In genomic region chr9:134460206-134460605, GRCh38 we compare ENCODE assay signal across 17 cellular contexts.
DNase-seq lines count a peak whose midpoint lies in the region; ATAC-seq and TF ChIP-seq lines count a peak whose summit lies in the region.
"Had no signal": no experiment of that assay in that cellular context is flagged by ENCODE, and none has a peak within 500 bp of the region (broad histone marks: within the 10 kb centered on the region; RNA-seq: fewer than 3 reads in every experiment).

No MANE protein-coding gene starts in this region.

- H3K23ac ChIP-seq in H9 (ENCODE audit: insufficient read length, low read depth, low read length), result no peak overlapping the region
- H3K23ac ChIP-seq in neuronal stem cell (ENCODE audit: low read depth, low read length, poor library complexity), result peak overlapping the region; percentile 31

- CTCF ChIA-PET in RWPE1 (lab: Yijun Ruan, JAX), result interaction anchor here (0.6 kb wide), 1 partner anchor 13 kb away, joined by 3 read pairs; no protein-coding TSS in a partner anchor

- H2BK20ac ChIP-seq in H9 (ENCODE audit: low read depth, low read length, poor library complexity, severe bottlenecking), result no peak overlapping the region

- no peak for DNase-seq in H9
- DNase-seq in RWPE1 (ENCODE audit: low spot score), result no peak
- DNase-seq in neuronal stem cell (ENCODE audit: low spot score), result no peak
- no peak for DNase-seq in inferior parietal cortex (ENCODE audit: extremely low spot score)
- DNase-seq in aorta, result no peak
- no peak for DNase-seq in NCI-H146 treated with DMSO at 0.1 percent for 48 hours (lab: John Stamatoyannopoulos, UW; ENCODE audit: unreplicated experiment)
- DNase-seq: BE2C; Caco-2; CD8-positive, alpha-beta memory T cell; DMS53 had no signal

- POLR2A ChIA-PET in RWPE1 (lab: Yijun Ruan, JAX; ENCODE audit: low non-redundant PET), result no interaction called here

- H2BK5ac ChIP-seq in H9 (ENCODE audit: insufficient read length, low read length) (no peak overlapping the region), neuronal stem cell (ENCODE audit: low read length) (peak overlapping the region; percentile 39)

- no peak overlapping the region for H3K56ac ChIP-seq in H9 (ENCODE audit: insufficient read length, low read depth, low read length)

- H3K9me3 ChIP-seq in BLaER1 treated with 17β-estradiol and CSF1 and Interleukin-3, amounts not matched to agents 10 nM and 100 nM (replicated peaks in 1 of 11), result peaks cover 5 to 11% (median 8%) of the 10 kb centered on the region in 11 experiments; a peak in 18 of 22 replicates
- H3K9me3 ChIP-seq in H9 (ENCODE audit: control insufficient read depth, low read depth, low read length), result no peaks in the 10 kb centered on the region
- H3K9me3 ChIP-seq in neuronal stem cell (replicated peaks in 1 of 2; ENCODE audit: control insufficient read depth in 2 of 2, insufficient read depth in 1 of 2, low read depth in 1 of 2, low read length in 2 of 2), result peaks cover 0 to 6% of the 10 kb centered on the region in 2 donors
- no peaks in the 10 kb centered on the region for H3K9me3 ChIP-seq in aorta (ENCODE audit: control insufficient read depth, low read length)
- H3K9me3 ChIP-seq: BE2C, Caco-2, HAP-1 had no signal

- H3T11ph ChIP-seq in H9 (ENCODE audit: low read length), result no peak overlapping the region

- no peaks in the 10 kb centered on the region for H3K23me2 ChIP-seq in H9 (ENCODE audit: insufficient read length, low read depth, low read length, poor library complexity, severe bottlenecking)

- H2BK12ac ChIP-seq in H9 (ENCODE audit: insufficient read length, low read depth, low read length) (no peak overlapping the region), neuronal stem cell (ENCODE audit: low read length) (peak overlapping the region; percentile 22)

- no peak overlapping the region for H4K5ac ChIP-seq in H9 (ENCODE audit: insufficient read length, low read depth, low read length)

- H3K27ac Mint-ChIP-seq in H9, result no peak overlapping the region
- H3K27ac Mint-ChIP-seq: GM23338 had no signal

- H4K20me1 ChIP-seq in BLaER1 treated with 17β-estradiol and CSF1 and Interleukin-3, amounts not matched to agents 10 nM and 100 nM, result no peaks in the 10 kb centered on the region
- H4K20me1 ChIP-seq in H9 (ENCODE audit: control insufficient read depth, insufficient read depth, insufficient read length), result no peaks in the 10 kb centered on the region

- H2BK15ac ChIP-seq in H9 (ENCODE audit: low read depth, low read length), result no peak overlapping the region
- no peak overlapping the region for H2BK15ac ChIP-seq in neuronal stem cell (ENCODE audit: low read length)

- WGBS in H9 (ENCODE audit: extremely low coverage, insufficient read length, low lambda C conversion rate), result no CpG with 5 or more reads among the region's 12 CpGs
- WGBS in neuronal stem cell (ENCODE audit: extremely low coverage in 2 of 2, insufficient read length in 2 of 2, insufficient replicate concordance in 1 of 2), 2 donors, result no CpG with 5 or more reads among the region's 12 CpGs
- 91 to 96% methylated on average over 12 of the region's 12 CpGs for WGBS in aorta, 2 donors

- TF ChIP-seq CTCF in H9 (conservative IDR thresholded peaks at IDR 0.05) (no peak), RWPE1 (conservative IDR thresholded peaks at IDR 0.05; ENCODE audit: low read depth) (no peak)

- no peaks in the 10 kb centered on the region for H3K36me3 Mint-ChIP-seq in H9 (ENCODE audit: insufficient read depth in 1 of 3, low read depth in 3 of 3)
- H3K36me3 Mint-ChIP-seq: CD8-positive, alpha-beta memory T cell had no signal

- H2AK5ac ChIP-seq in H9 (ENCODE audit: insufficient read length, low read length) (no peak overlapping the region), neuronal stem cell (ENCODE audit: low read depth, low read length) (peak overlapping the region; percentile 46)

- H4K91ac ChIP-seq in H9 (ENCODE audit: insufficient read length, low read depth, low read length) (no peak overlapping the region), neuronal stem cell (ENCODE audit: low read depth, low read length, poor library complexity) (no peak overlapping the region)

- H4K8ac ChIP-seq in H9 (replicated peaks; ENCODE audit: insufficient read length, low read depth, low read length) (no peak overlapping the region), neuronal stem cell (ENCODE audit: low read depth, low read length) (no peak overlapping the region)

- peak overlapping the region in 1 of 11 experiments; percentile 95; a peak in 1 of 22 replicates for H3K9ac ChIP-seq in BLaER1 treated with 17β-estradiol and CSF1 and Interleukin-3, amounts not matched to agents 10 nM and 100 nM
- H3K9ac ChIP-seq in H9 (ENCODE audit: extremely low read depth, insufficient read length, low read length), result no peak overlapping the region
- no peak overlapping the region for H3K9ac ChIP-seq in neuronal stem cell (ENCODE audit: low read depth, low read length, poor library complexity)

- no peak overlapping the region for H3K4ac ChIP-seq in H9 (ENCODE audit: low read depth, low read length)
- H3K4ac ChIP-seq in neuronal stem cell (ENCODE audit: low read length), result no peak overlapping the region

- no peaks in the 10 kb centered on the region for H3K9me3 Mint-ChIP-seq in H9
- H3K9me3 Mint-ChIP-seq: CD8-positive, alpha-beta memory T cell; GM23338 had no signal

- H3K14ac ChIP-seq in H9 (ENCODE audit: insufficient read depth, low read length) (peak overlapping the region; percentile 46; the same call in 1 of the 2 replicates), neuronal stem cell (ENCODE audit: low read length) (peak overlapping the region; percentile 56)

- peaks cover 51 to 90% (median 89%) of the 10 kb centered on the region in 10 experiments for H3K4me1 ChIP-seq in BLaER1 treated with 17β-estradiol and CSF1 and Interleukin-3, amounts not matched to agents 10 nM and 100 nM
- H3K4me1 ChIP-seq in H9 (ENCODE audit: insufficient read depth, low read length), result no peaks in the 10 kb centered on the region
- H3K4me1 ChIP-seq in neuronal stem cell (ENCODE audit: control insufficient read depth in 2 of 2, insufficient read depth in 1 of 2, low read depth in 1 of 2, low read length in 2 of 2), result peaks cover 5 to 9% of the 10 kb centered on the region in 2 donors
- peaks cover 0 to 4% of the 10 kb centered on the region in 2 donors for H3K4me1 ChIP-seq in aorta (ENCODE audit: control insufficient read depth in 1 of 2, insufficient read depth in 2 of 2, low read length in 2 of 2)
- H3K4me1 ChIP-seq: HAP-1 had no signal

- peak overlapping the region in 4 of 11 experiments; percentile 97 to 100 (median 99); a peak in 6 of 22 replicates for H3K27ac ChIP-seq in BLaER1 treated with 17β-estradiol and CSF1 and Interleukin-3, amounts not matched to agents 10 nM and 100 nM
- H3K27ac ChIP-seq in H9 (ENCODE audit: insufficient read length, low read depth, low read length) (no peak overlapping the region), RWPE1 (peak overlapping the region; percentile 0; the same call in 1 of the 2 replicates), neuronal stem cell (replicated peaks; ENCODE audit: low read length) (no peak overlapping the region), aorta (ENCODE audit: low read depth in 1 of 2, low read length in 2 of 2) (no peak overlapping the region)

- H3K27me3 ChIP-seq in BLaER1 treated with 17β-estradiol and CSF1 and Interleukin-3, amounts not matched to agents 10 nM and 100 nM, result peaks cover 0 to 19% (median 0%) of the 10 kb centered on the region in 11 experiments; a peak in 3 of 22 replicates
- H3K27me3 ChIP-seq in H9 (ENCODE audit: insufficient read depth, low read length) (no peaks in the 10 kb centered on the region), neuronal stem cell (ENCODE audit: control insufficient read depth in 3 of 3, insufficient read depth in 3 of 3, low read depth in 1 of 3, low read length in 3 of 3) (peaks cover 0 to 12% (median 0%) of the 10 kb centered on the region in 3 experiments), aorta (ENCODE audit: control insufficient read depth in 1 of 2, insufficient read depth in 2 of 2, low read length in 1 of 2) (no peaks in the 10 kb centered on the region)
- H3K27me3 ChIP-seq: BE2C had no signal

- H3K4me3 ChIP-seq in BLaER1 treated with 17β-estradiol and CSF1 and Interleukin-3, amounts not matched to agents 10 nM and 100 nM, result no peak overlapping the region
- no peak overlapping the region for H3K4me3 ChIP-seq in neuronal stem cell (ENCODE audit: low read length in 2 of 2)
- no peak overlapping the region for H3K4me3 ChIP-seq in aorta (ENCODE audit: low read length in 2 of 2)
- H3K4me3 ChIP-seq: A549, GM12878, GM23338, HAP-1 had no signal

- H2AFZ ChIP-seq in H9 (ENCODE audit: low read length) (no peak overlapping the region), neuronal stem cell (ENCODE audit: low read length) (no peak overlapping the region)
- H2AFZ ChIP-seq: GM23338 had no signal

- no peak overlapping the region for H3K4me3 Mint-ChIP-seq in H9
- H3K4me3 Mint-ChIP-seq: CD8-positive, alpha-beta memory T cell; GM23338 had no signal

- H3K36me3 ChIP-seq in BLaER1 treated with 17β-estradiol and CSF1 and Interleukin-3, amounts not matched to agents 10 nM and 100 nM, result no peaks in the 10 kb centered on the region
- no peaks in the 10 kb centered on the region for H3K36me3 ChIP-seq in neuronal stem cell (replicated peaks in 1 of 2; ENCODE audit: control insufficient read depth in 2 of 2, insufficient read depth in 2 of 2, low read length in 2 of 2)
- no peaks in the 10 kb centered on the region for H3K36me3 ChIP-seq in aorta (ENCODE audit: control insufficient read depth in 1 of 2, insufficient read depth in 2 of 2, low read length in 1 of 2)
- H3K36me3 ChIP-seq: BE2C, HAP-1 had no signal

- H3K18ac ChIP-seq in H9 (ENCODE audit: insufficient read length, low read depth, low read length), result no peak overlapping the region
- peak overlapping the region; percentile 38 for H3K18ac ChIP-seq in neuronal stem cell (ENCODE audit: low read length)

- peaks cover 0 to 4% of the 10 kb centered on the region in 2 experiments; a peak in 2 of 4 replicates for H3K4me1 Mint-ChIP-seq in H9
- H3K4me1 Mint-ChIP-seq: GM23338 had no signal

- peak overlapping the region in 10 of 11 experiments; percentile 86 to 98 (median 93); a peak in 18 of 22 replicates for H3K4me2 ChIP-seq in BLaER1 treated with 17β-estradiol and CSF1 and Interleukin-3, amounts not matched to agents 10 nM and 100 nM
- H3K4me2 ChIP-seq in H9 (ENCODE audit: insufficient read depth, insufficient read length, low read length) (no peak overlapping the region), neuronal stem cell (ENCODE audit: insufficient read depth, low read length, poor library complexity, severe bottlenecking) (no peak overlapping the region)
- H3K4me2 ChIP-seq: A549, GM23338 had no signal

- intact Hi-C loops in aorta (cut with DNase I), result no loop called here

- H3K79me2 ChIP-seq in H9 (ENCODE audit: insufficient read depth, low read length), result no peaks in the 10 kb centered on the region

- H3K79me1 ChIP-seq in H9 (ENCODE audit: insufficient read depth, low read depth, low read length, poor library complexity, severe bottlenecking) (no peaks in the 10 kb centered on the region), neuronal stem cell (ENCODE audit: low read depth, low read length) (peaks cover 1% of the 10 kb centered on the region)

- no peaks in the 10 kb centered on the region; the same call in 1 of the 2 replicates for H3K27me3 Mint-ChIP-seq in H9 (ENCODE audit: low read depth)

- no peak for ATAC-seq in GM21576 (IDR thresholded peaks at IDR 0.05; ENCODE audit: unreplicated experiment)
- ATAC-seq in aorta (ENCODE audit: low FRiP score), result no peak
- ATAC-seq: A549, GM12878, GM23338, HepG2 had no signal

- H2BK120ac ChIP-seq in H9 (ENCODE audit: low read depth, low read length, poor library complexity, severe bottlenecking), result no peak overlapping the region
- H2BK120ac ChIP-seq in neuronal stem cell (ENCODE audit: low read depth, low read length), result no peak overlapping the region

Comparison
In these comparisons a context has a peak if more than half of its experiments do, and no peak if none do; other contexts are left out.
1. H3K4me2 ChIP-seq: peak in BLaER1 treated with 17β-estradiol and CSF1 and Interleukin-3, amounts not matched to agents 10 nM and 100 nM (10 of 11); none in H9 (single experiment) and neuronal stem cell (single experiment).